Comparison of ENCODE assay signal across 1 cellular context in genomic region chr7:27103489-27104226, GRCh38.
TF ChIP-seq lines count a peak whose summit lies in the region.

No MANE protein-coding gene starts in this region.

TF ChIP-seq in SK-N-SH treated with all-trans-retinoic acid at 6 μM for 48 hours, 23 proteins besides CTCF, POLR2A, EP300 and RAD21 (continued from another document):
- TF ChIP-seq TSHZ2 (CRISPR knock-in tag; IDR thresholded peaks at IDR 0.05): no peak
- no peak for TF ChIP-seq OSR1 (CRISPR knock-in tag; IDR thresholded peaks at IDR 0.05)
- no peak for TF ChIP-seq PPARA (CRISPR knock-in tag; IDR thresholded peaks at IDR 0.05; ENCODE audit: borderline replicate concordance)
- no peak for TF ChIP-seq ZNF8 (CRISPR knock-in tag; IDR thresholded peaks at IDR 0.05)
- no peak for TF ChIP-seq ZC3H10 (CRISPR knock-in tag; IDR thresholded peaks at IDR 0.05)
- TF ChIP-seq PATZ1 (CRISPR knock-in tag; IDR thresholded peaks at IDR 0.05; ENCODE audit: borderline replicate concordance): no peak
- no peak for TF ChIP-seq CREB5 (CRISPR knock-in tag; IDR thresholded peaks at IDR 0.05; ENCODE audit: low read depth)
- TF ChIP-seq POU6F1 (CRISPR knock-in tag; IDR thresholded peaks at IDR 0.05; ENCODE audit: borderline replicate concordance, low read depth): no peak
- no peak for TF ChIP-seq ISL1 (CRISPR knock-in tag; IDR thresholded peaks at IDR 0.05)
- no peak for TF ChIP-seq ARNTL (CRISPR knock-in tag; IDR thresholded peaks at IDR 0.05; ENCODE audit: borderline replicate concordance, low read depth)
- TF ChIP-seq ZNF70 (CRISPR knock-in tag; IDR thresholded peaks at IDR 0.05): no peak
